14 cellular contexts compared by ENCODE assay signal in genomic region chr2:162062559-162062958, GRCh38. TPM values are rescaled to one million over a fixed set of nuclear protein-coding genes. Genes with fewer than 3 reads are reported as not detected.
A peak's percentile ranks its signal among the peaks of the same experiment; 100 is the strongest.
DNase-seq lines count a peak whose midpoint lies in the region; ATAC-seq and TF ChIP-seq lines count a peak whose summit lies in the region.
"Had no signal": no experiment of that assay in that cellular context is flagged by ENCODE, and none has a peak within 500 bp of the region (broad histone marks: within the 10 kb centered on the region; RNA-seq: fewer than 3 reads in every experiment).

No MANE protein-coding gene starts in this region.

- no peak for DNase-seq in activated T-cell treated with anti-CD3 and anti-CD28 coated beads, Interleukin-2, amount 50 U/mL, for 72 hours
- no peak for DNase-seq in activated T-cell treated with anti-CD3 and anti-CD28 coated beads, Interleukin-2, amount 50 U/mL, for 1 hour
- DNase-seq in activated naive CD8-positive, alpha-beta T cell treated with anti-CD3 and anti-CD28 coated beads, Interleukin-2, amount 10 ng/mL, durations not matched to agents 7 days and 5 days, result no peak
- DNase-seq in foreskin fibroblast, result no peak
- DNase-seq in NCI-H2029 treated with DMSO at 0.1 percent for 48 hours (lab: John Stamatoyannopoulos, UW), result no peak
- DNase-seq: activated B cell treated with CpG ODN at 0.5 μM for 24 hours; mammary epithelial cell; ovary; SJCRH30; stimulated activated CD4-positive, alpha-beta T cell treated with anti-CD3 and anti-CD28 coated beads, Interleukin-15, amount 100 ng/mL, for 24 hours; upper lobe of left lung had no signal

- H3K4me3 Mint-ChIP-seq in activated T-cell treated with anti-CD3 and anti-CD28 coated beads, Interleukin-2, amount 50 U/mL, for 72 hours, result peak overlapping the region; percentile 48 to 75
- peak overlapping the region; percentile 76 for H3K4me3 Mint-ChIP-seq in activated naive CD8-positive, alpha-beta T cell treated with anti-CD3 and anti-CD28 coated beads, Interleukin-2, amount 10 ng/mL, durations not matched to agents 7 days and 5 days
- peak overlapping the region; percentile 47 for H3K4me3 Mint-ChIP-seq in stimulated activated naive CD8-positive, alpha-beta T cell treated with anti-CD3 and anti-CD28 coated beads, Interleukin-15, Interleukin-2, amounts not matched to agents 100 ng/mL and 50 ng/mL, for 24 hours
- H3K4me3 Mint-ChIP-seq: activated B cell treated with CpG ODN at 0.5 μM for 24 hours had no signal

- H3K9me3 Mint-ChIP-seq in activated T-cell treated with anti-CD3 and anti-CD28 coated beads, Interleukin-2, amount 50 U/mL, for 72 hours, result peaks cover 0 to 2% of the 10 kb centered on the region in 2 donors
- H3K9me3 Mint-ChIP-seq in activated naive CD8-positive, alpha-beta T cell treated with anti-CD3 and anti-CD28 coated beads, Interleukin-2, amount 10 ng/mL, durations not matched to agents 7 days and 5 days, result no peaks in the 10 kb centered on the region
- no peaks in the 10 kb centered on the region for H3K9me3 Mint-ChIP-seq in stimulated activated naive CD8-positive, alpha-beta T cell treated with anti-CD3 and anti-CD28 coated beads, Interleukin-15, Interleukin-2, amounts not matched to agents 100 ng/mL and 50 ng/mL, for 24 hours
- H3K9me3 Mint-ChIP-seq: activated B cell treated with CpG ODN at 0.5 μM for 24 hours had no signal

- TF ChIP-seq CTCF in foreskin fibroblast (IDR thresholded peaks at IDR 0.05; ENCODE audit: low read depth, low read length), result no peak

- H3K27me3 Mint-ChIP-seq in activated T-cell treated with anti-CD3 and anti-CD28 coated beads, Interleukin-2, amount 50 U/mL, for 72 hours (ENCODE audit: low read depth), result no peaks in the 10 kb centered on the region
- H3K27me3 Mint-ChIP-seq in activated naive CD8-positive, alpha-beta T cell treated with anti-CD3 and anti-CD28 coated beads, Interleukin-2, amount 10 ng/mL, durations not matched to agents 7 days and 5 days, result no peaks in the 10 kb centered on the region
- H3K27me3 Mint-ChIP-seq in stimulated activated naive CD8-positive, alpha-beta T cell treated with anti-CD3 and anti-CD28 coated beads, Interleukin-15, Interleukin-2, amounts not matched to agents 100 ng/mL and 50 ng/mL, for 24 hours, result no peaks in the 10 kb centered on the region
- H3K27me3 Mint-ChIP-seq: activated B cell treated with CpG ODN at 0.5 μM for 24 hours had no signal

- ATAC-seq in activated T-cell treated with anti-CD3 and anti-CD28 coated beads, Interleukin-2, amount 50 U/mL, for 72 hours (replicated peaks in 1 of 2), result peak; percentile 36 to 49
- ATAC-seq in HG03095 (IDR thresholded peaks at IDR 0.05; ENCODE audit: unreplicated experiment), result peak; percentile 31
- no peak for ATAC-seq in activated naive CD8-positive, alpha-beta T cell treated with anti-CD3 and anti-CD28 coated beads, Interleukin-2, amount 10 ng/mL, durations not matched to agents 7 days and 5 days (ENCODE audit: low read depth)
- ATAC-seq in GM21737 (IDR thresholded peaks at IDR 0.05; ENCODE audit: unreplicated experiment), result no peak

- peaks cover 76% of the 10 kb centered on the region for H3K4me1 Mint-ChIP-seq in activated T-cell treated with anti-CD3 and anti-CD28 coated beads, Interleukin-2, amount 50 U/mL, for 72 hours (ENCODE audit: low read depth)
- peaks cover 77% of the 10 kb centered on the region for H3K4me1 Mint-ChIP-seq in activated naive CD8-positive, alpha-beta T cell treated with anti-CD3 and anti-CD28 coated beads, Interleukin-2, amount 10 ng/mL, durations not matched to agents 7 days and 5 days
- peaks cover 67% of the 10 kb centered on the region for H3K4me1 Mint-ChIP-seq in stimulated activated naive CD8-positive, alpha-beta T cell treated with anti-CD3 and anti-CD28 coated beads, Interleukin-15, Interleukin-2, amounts not matched to agents 100 ng/mL and 50 ng/mL, for 24 hours (ENCODE audit: low read depth)

- peaks cover 8 to 11% of the 10 kb centered on the region in 2 donors for H3K36me3 Mint-ChIP-seq in activated T-cell treated with anti-CD3 and anti-CD28 coated beads, Interleukin-2, amount 50 U/mL, for 72 hours (ENCODE audit: insufficient read depth in 2 of 2)
- peaks cover 66% of the 10 kb centered on the region for H3K36me3 Mint-ChIP-seq in activated naive CD8-positive, alpha-beta T cell treated with anti-CD3 and anti-CD28 coated beads, Interleukin-2, amount 10 ng/mL, durations not matched to agents 7 days and 5 days
- H3K36me3 Mint-ChIP-seq in stimulated activated naive CD8-positive, alpha-beta T cell treated with anti-CD3 and anti-CD28 coated beads, Interleukin-15, Interleukin-2, amounts not matched to agents 100 ng/mL and 50 ng/mL, for 24 hours (ENCODE audit: low read depth), result peaks cover 8% of the 10 kb centered on the region

- no peak overlapping the region for H3K4me3 ChIP-seq in foreskin fibroblast (ENCODE audit: low read depth in 1 of 2, low read length in 2 of 2)
- H3K4me3 ChIP-seq: ovary, SJCRH30, upper lobe of left lung had no signal

- POLR2A ChIA-PET in activated naive CD8-positive, alpha-beta T cell treated with anti-CD3 and anti-CD28 coated beads, Interleukin-2, amount 10 ng/mL, durations not matched to agents 7 days and 5 days (lab: Charles Lee), result interaction anchor here (0.7 to 0.9 kb wide), 2 partner anchors 10 to 56 kb away, joined by 3 read pairs; no protein-coding TSS in a partner anchor

- peak overlapping the region; percentile 50 for H3K27ac Mint-ChIP-seq in activated T-cell treated with anti-CD3 and anti-CD28 coated beads, Interleukin-2, amount 50 U/mL, for 72 hours
- H3K27ac Mint-ChIP-seq in activated naive CD8-positive, alpha-beta T cell treated with anti-CD3 and anti-CD28 coated beads, Interleukin-2, amount 10 ng/mL, durations not matched to agents 7 days and 5 days, result peak overlapping the region; percentile 83
- H3K27ac Mint-ChIP-seq in stimulated activated naive CD8-positive, alpha-beta T cell treated with anti-CD3 and anti-CD28 coated beads, Interleukin-15, Interleukin-2, amounts not matched to agents 100 ng/mL and 50 ng/mL, for 24 hours, result peak overlapping the region; percentile 87
- H3K27ac Mint-ChIP-seq: activated B cell treated with CpG ODN at 0.5 μM for 24 hours had no signal

RNA-seq across cellular contexts. Expression of gene DPP4, which starts 11.5 kb away (rescaled TPM):
- 10 to 100 TPM; 37.6 to 52.9 TPM for total RNA-seq in activated T-cell treated with anti-CD3 and anti-CD28 coated beads, Interleukin-2, amount 50 U/mL, for 72 hours
- total RNA-seq in activated naive CD8-positive, alpha-beta T cell treated with anti-CD3 and anti-CD28 coated beads, Interleukin-2, amount 10 ng/mL, durations not matched to agents 7 days and 5 days, result 100 to 1,000 TPM; 101 to 107 TPM
- total RNA-seq: SJCRH30 had no signal

Comparison
In these comparisons a context has a peak if more than half of its experiments do, and no peak if none do; other contexts are left out.
1. ATAC-seq: peak in activated T-cell treated with anti-CD3 and anti-CD28 coated beads, Interleukin-2, amount 50 U/mL, for 72 hours (2 of 2) and HG03095 (single experiment); none in activated naive CD8-positive, alpha-beta T cell treated with anti-CD3 and anti-CD28 coated beads, Interleukin-2, amount 10 ng/mL, durations not matched to agents 7 days and 5 days (single experiment) and GM21737 (single experiment).
2. Peak in every context shown above with its lines, with median percentiles within 50 percentile points of each other: H3K27ac Mint-ChIP-seq and H3K4me3 Mint-ChIP-seq.